In genomic region chr11:63212742-63213141, GRCh38 we compare ENCODE assay signal across 8 cellular contexts. TPM values are rescaled to one million over a fixed set of nuclear protein-coding genes. Genes with fewer than 3 reads are reported as not detected.
DNase-seq lines count a peak whose midpoint lies in the region; ATAC-seq, FAIRE-seq and TF ChIP-seq lines count a peak whose summit lies in the region.

No MANE protein-coding gene starts in this region.

- FAIRE-seq in A549 (lab: Jason Lieb, UNC) (no peak), small intestine (lab: Jason Lieb, UNC) (no peak)

- CTCF ChIA-PET in A549 (lab: Yijun Ruan, JAX): interaction anchor here (0.6 to 2.5 kb wide), 20 partner anchors 8 to 1002 kb away, joined by 3 to 34 read pairs (median 4); no protein-coding TSS in a partner anchor

- TF ChIP-seq EP300 in A549 (IDR thresholded peaks at IDR 0.05) (no peak), esophagus muscularis mucosa (IDR thresholded peaks at IDR 0.05) (no peak)

- H3K4me1 ChIP-seq in A549: no peaks in the 10 kb centered on the region
- H3K4me1 ChIP-seq in esophagus muscularis mucosa: no peaks in the 10 kb centered on the region
- no peaks in the 10 kb centered on the region for H3K4me1 ChIP-seq in small intestine (ENCODE audit: control insufficient read depth in 2 of 2, insufficient read depth in 1 of 2, low read depth in 1 of 2, low read length in 1 of 2)

- intact Hi-C loops in esophagus muscularis mucosa (cut with DNase I): no loop called here

- ATAC-seq in A549 (peak in 1 of 2 experiments; percentile 52; a peak in 3 of 6 replicates), HG03159 (IDR thresholded peaks at IDR 0.05; ENCODE audit: unreplicated experiment) (no peak), GM18520 (IDR thresholded peaks at IDR 0.05; ENCODE audit: unreplicated experiment) (no peak)

- TF ChIP-seq POLR2A in A549 (IDR thresholded peaks at IDR 0.05; ENCODE audit: low read length): no peak
- no peak for TF ChIP-seq POLR2A in esophagus muscularis mucosa (IDR thresholded peaks at IDR 0.05; ENCODE audit: low read depth)

- H3K9me3 ChIP-seq in A549 (no peaks in the 10 kb centered on the region), esophagus muscularis mucosa (peaks cover 0 to 6% (median 0%) of the 10 kb centered on the region in 4 donors), small intestine (ENCODE audit: control insufficient read depth, low read depth) (no peaks in the 10 kb centered on the region)

- peak; percentile 66 to 71 for TF ChIP-seq RAD21 in A549 (conservative IDR thresholded peaks at IDR 0.05 in 1 of 2, IDR thresholded peaks at IDR 0.05 in 1 of 2)

- peak; percentile 64 for TF ChIP-seq CTCF in A549 (IDR thresholded peaks at IDR 0.05)
- peak in 2 of 3 experiments; percentile 25 to 29 for TF ChIP-seq CTCF in esophagus muscularis mucosa (IDR thresholded peaks at IDR 0.05)

- peak; percentile 26 to 30 for DNase-seq in A549 (ENCODE audit: low read depth in 1 of 2, low spot score in 1 of 2)
- peak; percentile 29 for DNase-seq in EL
- peak; percentile 63 for DNase-seq in OCI-M1 (lab: John Stamatoyannopoulos, UW)
- DNase-seq in esophagus muscularis mucosa (ENCODE audit: extremely low spot score): no peak
- peak; percentile 11 for DNase-seq in small intestine
- DNase-seq in HPDE6-E6E7 (ENCODE audit: extremely low spot score): no peak

- H3K36me3 ChIP-seq in esophagus muscularis mucosa: no peaks in the 10 kb centered on the region
- no peaks in the 10 kb centered on the region for H3K36me3 ChIP-seq in small intestine (ENCODE audit: control insufficient read depth in 2 of 2, insufficient read depth in 2 of 2, low read length in 2 of 2)

- no peak overlapping the region for H3K27ac ChIP-seq in A549
- H3K27ac ChIP-seq in esophagus muscularis mucosa (replicated peaks in 1 of 4): no peak overlapping the region
- H3K27ac ChIP-seq in small intestine (ENCODE audit: low read depth in 1 of 2, low read length in 1 of 2): no peak overlapping the region

- POLR2A ChIA-PET in A549 (lab: Yijun Ruan, JAX): no interaction called here

- H3K4me3 ChIP-seq in A549: no peak overlapping the region
- H3K4me3 ChIP-seq in esophagus muscularis mucosa: no peak overlapping the region
- H3K4me3 ChIP-seq in small intestine (ENCODE audit: low read depth in 1 of 2, low read length in 2 of 2): no peak overlapping the region

- 4% methylated on average over 2 of the region's 2 CpGs for WGBS in A549 (ENCODE audit: missing lambda C conversion rate)
- 0% methylated on average over 2 of the region's 2 CpGs for WGBS in esophagus muscularis mucosa
- WGBS in small intestine, 3 donors: 0 to 10% (median 4%) methylated on average over 2 of the region's 2 CpGs

- H3K4me2 ChIP-seq in A549: no peak overlapping the region

- H3K27me3 ChIP-seq in esophagus muscularis mucosa: peaks cover 0 to 5% (median 0%) of the 10 kb centered on the region in 4 donors
- H3K27me3 ChIP-seq in small intestine (ENCODE audit: control insufficient read depth in 2 of 2, insufficient read depth in 2 of 2, low read length in 2 of 2): peaks cover 0 to 2% of the 10 kb centered on the region in 2 donors

TF ChIP-seq in A549, 52 proteins besides CTCF, POLR2A, EP300 and RAD21:
- peak; percentile 56 for TF ChIP-seq SMC3 (IDR thresholded peaks at IDR 0.05)
- TF ChIP-seq ATOH8 (CRISPR knock-in tag; IDR thresholded peaks at IDR 0.05; ENCODE audit: low read depth): no peak
- no peak for TF ChIP-seq HEYL (CRISPR knock-in tag; IDR thresholded peaks at IDR 0.05)
- TF ChIP-seq NFE2L2 (conservative IDR thresholded peaks at IDR 0.05; ENCODE audit: low read length): no peak
- no peak for TF ChIP-seq EHF (CRISPR knock-in tag; IDR thresholded peaks at IDR 0.05)
- TF ChIP-seq RCOR1 (IDR thresholded peaks at IDR 0.05; ENCODE audit: low read depth, low read length): no peak

RNA-seq across cellular contexts. Expression of gene SLC22A25, which starts 30.7 kb away (rescaled TPM):
- polyA plus RNA-seq in A549 (2011; rRNA removed): not detected in 2 replicates
- not detected in 2 replicates for polyA plus RNA-seq in A549 (2012; cell fraction: cytosol; rRNA removed)
- polyA plus RNA-seq in A549 (2012; cell fraction: nucleus; rRNA removed): not detected in 2 replicates
- polyA plus RNA-seq in A549 (2017; fragmentation: RNase III; extraction: RNeasy Plus Mini Kit Qiagen cat#74134 plus additional on column Dnase treatment): not detected in 3 replicates
- not detected in 2 replicates for polyA minus RNA-seq in A549 (2011; rRNA and poly(A)+ RNA removed)
- total RNA-seq in esophagus muscularis mucosa: not detected
- polyA plus RNA-seq in small intestine: not detected

Comparison
In these comparisons a context has a peak if more than half of its experiments do, and no peak if none do; other contexts are left out.
1. DNase-seq: peak in A549 (2 of 2), EL (single experiment), OCI-M1 (single experiment) and small intestine (single experiment); none in esophagus muscularis mucosa (single experiment) and HPDE6-E6E7 (single experiment).